1 cellular context compared by ENCODE assay signal in the genomic region with DNA sequence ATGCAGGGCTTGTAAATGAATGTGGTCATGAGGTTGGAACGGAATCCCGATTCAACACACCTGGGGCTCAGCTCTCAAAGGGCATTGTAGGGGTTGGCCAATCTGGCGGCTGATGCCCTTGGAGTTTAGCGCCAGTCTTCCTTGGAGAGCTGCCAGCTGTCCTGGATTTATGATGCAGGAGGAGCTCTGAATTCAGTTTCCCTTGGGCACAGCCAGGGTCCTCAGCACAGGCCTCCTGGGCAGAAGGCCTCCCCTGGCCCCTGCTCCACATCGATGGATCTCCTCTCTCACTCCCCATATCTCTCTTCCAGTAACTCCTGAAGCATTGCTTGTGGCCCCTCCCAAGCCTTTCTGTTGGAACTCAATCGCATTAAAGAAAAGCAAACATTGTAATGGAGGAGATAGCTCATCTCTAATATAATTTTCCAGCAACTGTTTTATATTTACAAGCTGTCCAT.
TF ChIP-seq lines count a peak whose summit lies in the region.

No MANE protein-coding gene starts in this region.

TF ChIP-seq in SK-N-SH treated with all-trans-retinoic acid at 6 μM for 48 hours, 23 proteins besides CTCF, POLR2A, EP300 and RAD21 (continued from another document):
- TF ChIP-seq, protein P1, sequence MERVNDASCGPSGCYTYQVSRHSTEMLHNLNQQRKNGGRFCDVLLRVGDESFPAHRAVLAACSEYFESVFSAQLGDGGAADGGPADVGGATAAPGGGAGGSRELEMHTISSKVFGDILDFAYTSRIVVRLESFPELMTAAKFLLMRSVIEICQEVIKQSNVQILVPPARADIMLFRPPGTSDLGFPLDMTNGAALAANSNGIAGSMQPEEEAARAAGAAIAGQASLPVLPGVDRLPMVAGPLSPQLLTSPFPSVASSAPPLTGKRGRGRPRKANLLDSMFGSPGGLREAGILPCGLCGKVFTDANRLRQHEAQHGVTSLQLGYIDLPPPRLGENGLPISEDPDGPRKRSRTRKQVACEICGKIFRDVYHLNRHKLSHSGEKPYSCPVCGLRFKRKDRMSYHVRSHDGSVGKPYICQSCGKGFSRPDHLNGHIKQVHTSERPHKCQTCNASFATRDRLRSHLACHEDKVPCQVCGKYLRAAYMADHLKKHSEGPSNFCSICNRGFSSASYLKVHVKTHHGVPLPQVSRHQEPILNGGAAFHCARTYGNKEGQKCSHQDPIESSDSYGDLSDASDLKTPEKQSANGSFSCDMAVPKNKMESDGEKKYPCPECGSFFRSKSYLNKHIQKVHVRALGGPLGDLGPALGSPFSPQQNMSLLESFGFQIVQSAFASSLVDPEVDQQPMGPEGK (CRISPR knock-in tag; IDR thresholded peaks at IDR 0.05; ENCODE audit: borderline replicate concordance) = peak; percentile 78; the same call in 1 of the 2 replicates
- no peak for TF ChIP-seq CSDC2 (CRISPR knock-in tag; IDR thresholded peaks at IDR 0.05)
